In the genomic region with DNA sequence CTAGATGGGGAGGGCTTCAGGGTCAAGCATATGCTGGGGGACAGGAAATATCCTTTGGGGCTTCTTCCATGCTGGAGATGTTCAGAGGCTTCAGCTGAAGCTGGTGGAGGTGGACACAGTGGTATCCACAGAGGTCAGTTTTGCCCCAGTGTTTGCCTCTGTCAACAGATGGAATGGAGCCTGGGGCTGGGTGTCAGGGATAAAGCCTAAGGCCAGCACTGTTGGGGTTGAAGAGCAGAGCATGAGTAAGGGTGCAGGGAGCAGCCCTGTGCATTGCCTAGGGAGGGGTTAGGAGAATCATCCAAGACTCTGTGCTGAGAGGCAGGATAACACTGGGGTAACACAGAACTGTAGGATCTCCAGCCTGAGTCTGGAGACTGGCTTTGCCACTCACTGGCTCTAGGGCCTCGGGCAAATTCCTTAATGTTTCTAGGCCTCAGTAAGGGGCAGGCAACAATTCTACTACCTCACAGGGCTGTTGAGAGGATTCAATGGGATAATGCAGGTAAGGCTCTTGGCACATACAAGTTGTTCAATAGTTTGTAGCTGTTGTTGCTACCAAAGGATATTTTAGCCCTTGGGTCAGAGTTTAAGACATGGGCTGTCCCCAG, we compare ENCODE assay signal across 2 cellular contexts.
A peak's percentile ranks its signal among the peaks of the same experiment; 100 is the strongest.
TF ChIP-seq lines count a peak whose summit lies in the region.

No MANE protein-coding gene starts in this region.

TF ChIP-seq in liver, 16 proteins besides CTCF, POLR2A, EP300 and RAD21:
- TF ChIP-seq, protein P1, sequence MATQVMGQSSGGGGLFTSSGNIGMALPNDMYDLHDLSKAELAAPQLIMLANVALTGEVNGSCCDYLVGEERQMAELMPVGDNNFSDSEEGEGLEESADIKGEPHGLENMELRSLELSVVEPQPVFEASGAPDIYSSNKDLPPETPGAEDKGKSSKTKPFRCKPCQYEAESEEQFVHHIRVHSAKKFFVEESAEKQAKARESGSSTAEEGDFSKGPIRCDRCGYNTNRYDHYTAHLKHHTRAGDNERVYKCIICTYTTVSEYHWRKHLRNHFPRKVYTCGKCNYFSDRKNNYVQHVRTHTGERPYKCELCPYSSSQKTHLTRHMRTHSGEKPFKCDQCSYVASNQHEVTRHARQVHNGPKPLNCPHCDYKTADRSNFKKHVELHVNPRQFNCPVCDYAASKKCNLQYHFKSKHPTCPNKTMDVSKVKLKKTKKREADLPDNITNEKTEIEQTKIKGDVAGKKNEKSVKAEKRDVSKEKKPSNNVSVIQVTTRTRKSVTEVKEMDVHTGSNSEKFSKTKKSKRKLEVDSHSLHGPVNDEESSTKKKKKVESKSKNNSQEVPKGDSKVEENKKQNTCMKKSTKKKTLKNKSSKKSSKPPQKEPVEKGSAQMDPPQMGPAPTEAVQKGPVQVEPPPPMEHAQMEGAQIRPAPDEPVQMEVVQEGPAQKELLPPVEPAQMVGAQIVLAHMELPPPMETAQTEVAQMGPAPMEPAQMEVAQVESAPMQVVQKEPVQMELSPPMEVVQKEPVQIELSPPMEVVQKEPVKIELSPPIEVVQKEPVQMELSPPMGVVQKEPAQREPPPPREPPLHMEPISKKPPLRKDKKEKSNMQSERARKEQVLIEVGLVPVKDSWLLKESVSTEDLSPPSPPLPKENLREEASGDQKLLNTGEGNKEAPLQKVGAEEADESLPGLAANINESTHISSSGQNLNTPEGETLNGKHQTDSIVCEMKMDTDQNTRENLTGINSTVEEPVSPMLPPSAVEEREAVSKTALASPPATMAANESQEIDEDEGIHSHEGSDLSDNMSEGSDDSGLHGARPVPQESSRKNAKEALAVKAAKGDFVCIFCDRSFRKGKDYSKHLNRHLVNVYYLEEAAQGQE (IDR thresholded peaks at IDR 0.05): no peak
- TF ChIP-seq FOXA2 (IDR thresholded peaks at IDR 0.05) (peak; percentile 37), HNF4A (conservative IDR thresholded peaks at IDR 0.05) (peak in 1 of 2 donors; percentile 63), FOXA1 (IDR thresholded peaks at IDR 0.05) (peak; percentile 60), YY1 (IDR thresholded peaks at IDR 0.05) (no peak), HNF4G (IDR thresholded peaks at IDR 0.05) (no peak)
- TF ChIP-seq, protein P2, sequence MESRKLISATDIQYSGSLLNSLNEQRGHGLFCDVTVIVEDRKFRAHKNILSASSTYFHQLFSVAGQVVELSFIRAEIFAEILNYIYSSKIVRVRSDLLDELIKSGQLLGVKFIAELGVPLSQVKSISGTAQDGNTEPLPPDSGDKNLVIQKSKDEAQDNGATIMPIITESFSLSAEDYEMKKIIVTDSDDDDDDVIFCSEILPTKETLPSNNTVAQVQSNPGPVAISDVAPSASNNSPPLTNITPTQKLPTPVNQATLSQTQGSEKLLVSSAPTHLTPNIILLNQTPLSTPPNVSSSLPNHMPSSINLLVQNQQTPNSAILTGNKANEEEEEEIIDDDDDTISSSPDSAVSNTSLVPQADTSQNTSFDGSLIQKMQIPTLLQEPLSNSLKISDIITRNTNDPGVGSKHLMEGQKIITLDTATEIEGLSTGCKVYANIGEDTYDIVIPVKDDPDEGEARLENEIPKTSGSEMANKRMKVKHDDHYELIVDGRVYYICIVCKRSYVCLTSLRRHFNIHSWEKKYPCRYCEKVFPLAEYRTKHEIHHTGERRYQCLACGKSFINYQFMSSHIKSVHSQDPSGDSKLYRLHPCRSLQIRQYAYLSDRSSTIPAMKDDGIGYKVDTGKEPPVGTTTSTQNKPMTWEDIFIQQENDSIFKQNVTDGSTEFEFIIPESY (IDR thresholded peaks at IDR 0.05): no peak

TF ChIP-seq in HepG2, 621 proteins besides CTCF, POLR2A, EP300 and RAD21 (continues in another document):
- TF ChIP-seq, protein P3, sequence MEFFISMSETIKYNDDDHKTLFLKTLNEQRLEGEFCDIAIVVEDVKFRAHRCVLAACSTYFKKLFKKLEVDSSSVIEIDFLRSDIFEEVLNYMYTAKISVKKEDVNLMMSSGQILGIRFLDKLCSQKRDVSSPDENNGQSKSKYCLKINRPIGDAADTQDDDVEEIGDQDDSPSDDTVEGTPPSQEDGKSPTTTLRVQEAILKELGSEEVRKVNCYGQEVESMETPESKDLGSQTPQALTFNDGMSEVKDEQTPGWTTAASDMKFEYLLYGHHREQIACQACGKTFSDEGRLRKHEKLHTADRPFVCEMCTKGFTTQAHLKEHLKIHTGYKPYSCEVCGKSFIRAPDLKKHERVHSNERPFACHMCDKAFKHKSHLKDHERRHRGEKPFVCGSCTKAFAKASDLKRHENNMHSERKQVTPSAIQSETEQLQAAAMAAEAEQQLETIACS (CRISPR knock-in tag; IDR thresholded peaks at IDR 0.05): no peak
- TF ChIP-seq ZNF460 (CRISPR knock-in tag; IDR thresholded peaks at IDR 0.05; ENCODE audit: borderline replicate concordance): no peak
- TF ChIP-seq PLRG1 (conservative IDR thresholded peaks at IDR 0.05): no peak
- no peak for TF ChIP-seq KAT8 (CRISPR knock-in tag; IDR thresholded peaks at IDR 0.05)
- TF ChIP-seq ZNF180 (CRISPR knock-in tag; IDR thresholded peaks at IDR 0.05; ENCODE audit: borderline replicate concordance, low read depth): no peak
- TF ChIP-seq ZNF431 (CRISPR knock-in tag; IDR thresholded peaks at IDR 0.05; ENCODE audit: borderline replicate concordance, low read depth): no peak
- no peak for TF ChIP-seq CBX1 (IDR thresholded peaks at IDR 0.05; ENCODE audit: low read depth)
- no peak for TF ChIP-seq JUND (CRISPR knock-in tag; IDR thresholded peaks at IDR 0.05)
- no peak for TF ChIP-seq GZF1 (CRISPR knock-in tag; IDR thresholded peaks at IDR 0.05)
- TF ChIP-seq KMT2A (CRISPR knock-in tag; IDR thresholded peaks at IDR 0.05): no peak
- TF ChIP-seq, protein P1 (IDR thresholded peaks at IDR 0.05; ENCODE audit: borderline replicate concordance in 1 of 2, low read depth in 1 of 2, low read length in 2 of 2): no peak
- TF ChIP-seq ZNF207 (IDR thresholded peaks at IDR 0.05; ENCODE audit: borderline replicate concordance): no peak
- TF ChIP-seq, protein P4, sequence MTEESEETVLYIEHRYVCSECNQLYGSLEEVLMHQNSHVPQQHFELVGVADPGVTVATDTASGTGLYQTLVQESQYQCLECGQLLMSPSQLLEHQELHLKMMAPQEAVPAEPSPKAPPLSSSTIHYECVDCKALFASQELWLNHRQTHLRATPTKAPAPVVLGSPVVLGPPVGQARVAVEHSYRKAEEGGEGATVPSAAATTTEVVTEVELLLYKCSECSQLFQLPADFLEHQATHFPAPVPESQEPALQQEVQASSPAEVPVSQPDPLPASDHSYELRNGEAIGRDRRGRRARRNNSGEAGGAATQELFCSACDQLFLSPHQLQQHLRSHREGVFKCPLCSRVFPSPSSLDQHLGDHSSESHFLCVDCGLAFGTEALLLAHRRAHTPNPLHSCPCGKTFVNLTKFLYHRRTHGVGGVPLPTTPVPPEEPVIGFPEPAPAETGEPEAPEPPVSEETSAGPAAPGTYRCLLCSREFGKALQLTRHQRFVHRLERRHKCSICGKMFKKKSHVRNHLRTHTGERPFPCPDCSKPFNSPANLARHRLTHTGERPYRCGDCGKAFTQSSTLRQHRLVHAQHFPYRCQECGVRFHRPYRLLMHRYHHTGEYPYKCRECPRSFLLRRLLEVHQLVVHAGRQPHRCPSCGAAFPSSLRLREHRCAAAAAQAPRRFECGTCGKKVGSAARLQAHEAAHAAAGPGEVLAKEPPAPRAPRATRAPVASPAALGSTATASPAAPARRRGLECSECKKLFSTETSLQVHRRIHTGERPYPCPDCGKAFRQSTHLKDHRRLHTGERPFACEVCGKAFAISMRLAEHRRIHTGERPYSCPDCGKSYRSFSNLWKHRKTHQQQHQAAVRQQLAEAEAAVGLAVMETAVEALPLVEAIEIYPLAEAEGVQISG (CRISPR knock-in tag; IDR thresholded peaks at IDR 0.05): no peak
- TF ChIP-seq, protein P5, sequence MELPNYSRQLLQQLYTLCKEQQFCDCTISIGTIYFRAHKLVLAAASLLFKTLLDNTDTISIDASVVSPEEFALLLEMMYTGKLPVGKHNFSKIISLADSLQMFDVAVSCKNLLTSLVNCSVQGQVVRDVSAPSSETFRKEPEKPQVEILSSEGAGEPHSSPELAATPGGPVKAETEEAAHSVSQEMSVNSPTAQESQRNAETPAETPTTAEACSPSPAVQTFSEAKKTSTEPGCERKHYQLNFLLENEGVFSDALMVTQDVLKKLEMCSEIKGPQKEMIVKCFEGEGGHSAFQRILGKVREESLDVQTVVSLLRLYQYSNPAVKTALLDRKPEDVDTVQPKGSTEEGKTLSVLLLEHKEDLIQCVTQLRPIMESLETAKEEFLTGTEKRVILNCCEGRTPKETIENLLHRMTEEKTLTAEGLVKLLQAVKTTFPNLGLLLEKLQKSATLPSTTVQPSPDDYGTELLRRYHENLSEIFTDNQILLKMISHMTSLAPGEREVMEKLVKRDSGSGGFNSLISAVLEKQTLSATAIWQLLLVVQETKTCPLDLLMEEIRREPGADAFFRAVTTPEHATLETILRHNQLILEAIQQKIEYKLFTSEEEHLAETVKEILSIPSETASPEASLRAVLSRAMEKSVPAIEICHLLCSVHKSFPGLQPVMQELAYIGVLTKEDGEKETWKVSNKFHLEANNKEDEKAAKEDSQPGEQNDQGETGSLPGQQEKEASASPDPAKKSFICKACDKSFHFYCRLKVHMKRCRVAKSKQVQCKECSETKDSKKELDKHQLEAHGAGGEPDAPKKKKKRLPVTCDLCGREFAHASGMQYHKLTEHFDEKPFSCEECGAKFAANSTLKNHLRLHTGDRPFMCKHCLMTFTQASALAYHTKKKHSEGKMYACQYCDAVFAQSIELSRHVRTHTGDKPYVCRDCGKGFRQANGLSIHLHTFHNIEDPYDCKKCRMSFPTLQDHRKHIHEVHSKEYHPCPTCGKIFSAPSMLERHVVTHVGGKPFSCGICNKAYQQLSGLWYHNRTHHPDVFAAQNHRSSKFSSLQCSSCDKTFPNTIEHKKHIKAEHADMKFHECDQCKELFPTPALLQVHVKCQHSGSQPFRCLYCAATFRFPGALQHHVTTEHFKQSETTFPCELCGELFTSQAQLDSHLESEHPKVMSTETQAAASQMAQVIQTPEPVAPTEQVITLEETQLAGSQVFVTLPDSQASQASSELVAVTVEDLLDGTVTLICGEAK (IDR thresholded peaks at IDR 0.05): no peak
- TF ChIP-seq, protein P5 (CRISPR knock-in tag; IDR thresholded peaks at IDR 0.05): no peak
- TF ChIP-seq ASH2L (IDR thresholded peaks at IDR 0.05; ENCODE audit: insufficient read length, low read depth, low read length): no peak
- no peak for TF ChIP-seq GABPA (IDR thresholded peaks at IDR 0.05; ENCODE audit: low read depth, low read length)
- TF ChIP-seq GABPA (CRISPR knock-in tag; IDR thresholded peaks at IDR 0.05; ENCODE audit: low read depth): no peak
- TF ChIP-seq, protein P6, sequence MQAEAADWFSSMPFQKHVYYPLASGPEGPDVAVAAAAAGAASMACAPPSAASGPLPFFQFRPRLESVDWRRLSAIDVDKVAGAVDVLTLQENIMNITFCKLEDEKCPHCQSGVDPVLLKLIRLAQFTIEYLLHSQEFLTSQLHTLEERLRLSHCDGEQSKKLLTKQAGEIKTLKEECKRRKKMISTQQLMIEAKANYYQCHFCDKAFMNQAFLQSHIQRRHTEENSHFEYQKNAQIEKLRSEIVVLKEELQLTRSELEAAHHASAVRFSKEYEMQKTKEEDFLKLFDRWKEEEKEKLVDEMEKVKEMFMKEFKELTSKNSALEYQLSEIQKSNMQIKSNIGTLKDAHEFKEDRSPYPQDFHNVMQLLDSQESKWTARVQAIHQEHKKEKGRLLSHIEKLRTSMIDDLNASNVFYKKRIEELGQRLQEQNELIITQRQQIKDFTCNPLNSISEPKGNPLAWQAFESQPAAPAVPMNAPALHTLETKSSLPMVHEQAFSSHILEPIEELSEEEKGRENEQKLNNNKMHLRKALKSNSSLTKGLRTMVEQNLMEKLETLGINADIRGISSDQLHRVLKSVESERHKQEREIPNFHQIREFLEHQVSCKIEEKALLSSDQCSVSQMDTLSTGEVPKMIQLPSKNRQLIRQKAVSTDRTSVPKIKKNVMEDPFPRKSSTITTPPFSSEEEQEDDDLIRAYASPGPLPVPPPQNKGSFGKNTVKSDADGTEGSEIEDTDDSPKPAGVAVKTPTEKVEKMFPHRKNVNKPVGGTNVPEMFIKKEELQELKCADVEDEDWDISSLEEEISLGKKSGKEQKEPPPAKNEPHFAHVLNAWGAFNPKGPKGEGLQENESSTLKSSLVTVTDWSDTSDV (CRISPR knock-in tag; IDR thresholded peaks at IDR 0.05): no peak
- no peak for TF ChIP-seq ZNF652 (CRISPR knock-in tag; IDR thresholded peaks at IDR 0.05; ENCODE audit: borderline replicate concordance, low read depth)
